ENCODE assay signal across 10 cellular contexts in genomic region chr4:89055157-89056080, GRCh38. TPM values are rescaled to one million over a fixed set of nuclear protein-coding genes. Genes with fewer than 3 reads are reported as not detected.
DNase-seq lines count a peak whose midpoint lies in the region; ATAC-seq and TF ChIP-seq lines count a peak whose summit lies in the region.
"Had no signal": no experiment of that assay in that cellular context is flagged by ENCODE, and none has a peak within 500 bp of the region (broad histone marks: within the 10 kb centered on the region; RNA-seq: fewer than 3 reads in every experiment).

No MANE protein-coding gene starts in this region.

- H3K4me1 Mint-ChIP-seq in neural crest cell: peaks cover 53% of the 10 kb centered on the region

- H3K36me3 ChIP-seq in BJ (ENCODE audit: control insufficient read depth, insufficient read depth, low read length): no peaks in the 10 kb centered on the region

- H3K27ac ChIP-seq in dorsolateral prefrontal cortex: peak overlapping the region in 1 of 59 donors; percentile 70

- intact Hi-C loops in dorsolateral prefrontal cortex (cut with DNase I): no loop called here

- H3K27me3 ChIP-seq in BJ (ENCODE audit: control insufficient read depth, insufficient read depth, low read length) (no peaks in the 10 kb centered on the region), dorsolateral prefrontal cortex (no peaks in the 10 kb centered on the region)
- H3K27me3 ChIP-seq: body of pancreas had no signal

- H3K27me3 Mint-ChIP-seq in neural crest cell (ENCODE audit: low read depth): no peaks in the 10 kb centered on the region

- no peak for TF ChIP-seq CTCF in BJ (IDR thresholded peaks at IDR 0.05; ENCODE audit: insufficient read depth, low read depth, low read length)
- no peak for TF ChIP-seq CTCF in dorsolateral prefrontal cortex (IDR thresholded peaks at IDR 0.05 in 54 of 56, conservative IDR thresholded peaks at IDR 0.05 in 2 of 56; ENCODE audit: low read depth in 1 of 56, partially characterized antibody in 56 of 56)
- no peak for TF ChIP-seq CTCF in neural crest cell (conservative IDR thresholded peaks at IDR 0.05)

- H3K4me3 ChIP-seq in BJ (ENCODE audit: low read depth, low read length) (peak overlapping the region; percentile 39), dorsolateral prefrontal cortex (peak overlapping the region in 32 of 59 donors; percentile 8 to 67 (median 56))
- H3K4me3 ChIP-seq: body of pancreas had no signal

- peaks cover 12% of the 10 kb centered on the region for H3K36me3 Mint-ChIP-seq in neural crest cell (ENCODE audit: low read depth)

- no peak overlapping the region for H3K27ac Mint-ChIP-seq in neural crest cell (ENCODE audit: unreplicated experiment)

- peak; percentile 51 for ATAC-seq in HG02852 (IDR thresholded peaks at IDR 0.05; ENCODE audit: unreplicated experiment)
- ATAC-seq: body of pancreas had no signal

- POLR2A ChIA-PET in BJ (lab: Charles Lee): interaction anchor here (0.5 kb wide), 1 partner anchor 533 kb away, joined by 5 read pairs; no protein-coding TSS in a partner anchor

- CTCF ChIA-PET in BJ (lab: Yijun Ruan, JAX): interaction anchor here (0.6 to 1.7 kb wide), 4 partner anchors 10 to 41 kb away, joined by 3 to 5 read pairs (median 3); no protein-coding TSS in a partner anchor

- peaks cover 8% of the 10 kb centered on the region for H3K9me3 Mint-ChIP-seq in neural crest cell

- H3K4me3 Mint-ChIP-seq in neural crest cell: peak overlapping the region; percentile 93

- no peak for DNase-seq in BJ (ENCODE audit: low read depth)
- DNase-seq in dorsolateral prefrontal cortex: no peak
- no peak for DNase-seq in neural crest cell (ENCODE audit: low read depth, low spot score)
- no peak for DNase-seq in stimulated activated CD4-positive, alpha-beta T cell treated with anti-CD3 and anti-CD28 coated beads, Interleukin-1b, Interleukin-23, amount 100 ng/mL, for 48 hours
- no peak for DNase-seq in GOT3 (lab: John Stamatoyannopoulos, UW)
- no peak for DNase-seq in HuH-7 (ENCODE audit: low spot score)
- DNase-seq in 8988T: no peak
- DNase-seq: body of pancreas, NCI-H1092 had no signal

RNA-seq across cellular contexts. Expression of gene FAM13A, which starts 1.6 kb away (rescaled TPM):
- polyA plus RNA-seq in BJ (2011; rRNA removed): 9.5 and 12.3 TPM in 2 replicates
- 11.7 and 17.4 TPM in 2 replicates for polyA minus RNA-seq in BJ (2011; rRNA and poly(A)+ RNA removed)
- 100 to 1,000 TPM in 37 of 120 experiments, 10 to 100 TPM in 83; 31.6 to 142 (median 89.9) TPM for total RNA-seq in dorsolateral prefrontal cortex
- 18.1 and 22.8 TPM in 2 replicates for total RNA-seq in neural crest cell

RNA-seq across cellular contexts. Expression of gene TIGD2, which starts 55.9 kb away (rescaled TPM):
- polyA plus RNA-seq in BJ (2011; rRNA removed): 4.1 and 7.2 TPM in 2 replicates
- 3.9 and 4.8 TPM in 2 replicates for polyA minus RNA-seq in BJ (2011; rRNA and poly(A)+ RNA removed)
- total RNA-seq in dorsolateral prefrontal cortex (1 to 10 TPM; 2.4 to 7.4 (median 4.9) TPM), neural crest cell (9.4 and 10.3 TPM in 2 replicates)
